ENCODE assay signal across 10 cellular contexts in genomic region chr22:30267382-30268302, GRCh38. TPM values are rescaled to one million over a fixed set of nuclear protein-coding genes. Genes with fewer than 3 reads are reported as not detected.
DNase-seq lines count a peak whose midpoint lies in the region; ATAC-seq and TF ChIP-seq lines count a peak whose summit lies in the region.
"Had no signal": no experiment of that assay in that cellular context is flagged by ENCODE, and none has a peak within 500 bp of the region (broad histone marks: within the 10 kb centered on the region; RNA-seq: fewer than 3 reads in every experiment).

No MANE protein-coding gene starts in this region.

- TF ChIP-seq POLR2A in right lobe of liver (IDR thresholded peaks at IDR 0.05), result no peak

- H3K4me1 ChIP-seq in right lobe of liver, result no peaks in the 10 kb centered on the region

- peak; percentile 53 for DNase-seq in stimulated activated CD4-positive, alpha-beta T cell treated with anti-CD3 and anti-CD28 coated beads, Interleukin-2, amount 100 ng/mL, for 4 hours (ENCODE audit: low read depth)
- no peak for DNase-seq in stimulated activated CD4-positive, alpha-beta T cell treated with anti-CD3 and anti-CD28 coated beads, Interleukin-12 subunit alpha, Interleukin-12 subunit beta, amount 100 ng/mL, for 4 hours
- DNase-seq in activated T-cell treated with anti-CD3 and anti-CD28 coated beads, Interleukin-2, amount 50 U/mL, for 24 hours, result peak; percentile 63
- DNase-seq in right lobe of liver, result peak in 1 of 3 donors; percentile 56
- DNase-seq in NCI-H2081 treated with DMSO at 0.1 percent for 48 hours (lab: John Stamatoyannopoulos, UW), result no peak
- no peak for DNase-seq in NCI-H2227 treated with DMSO at 0.1 percent for 48 hours (lab: John Stamatoyannopoulos, UW)

- no peak for TF ChIP-seq CTCF in right lobe of liver (IDR thresholded peaks at IDR 0.05)

- no peaks in the 10 kb centered on the region for H3K27me3 Mint-ChIP-seq in activated T-cell treated with anti-CD3 and anti-CD28 coated beads, Interleukin-2, amount 50 U/mL, for 24 hours

- H3K27ac ChIP-seq in right lobe of liver, result peak overlapping the region in 2 of 3 donors; percentile 59 to 65

- ATAC-seq in right lobe of liver (peak in 1 of 4 donors; percentile 16), HG03095 (IDR thresholded peaks at IDR 0.05; ENCODE audit: unreplicated experiment) (no peak), GM19351 (IDR thresholded peaks at IDR 0.05; ENCODE audit: unreplicated experiment) (no peak)

- no peaks in the 10 kb centered on the region for H3K9me3 Mint-ChIP-seq in activated T-cell treated with anti-CD3 and anti-CD28 coated beads, Interleukin-2, amount 50 U/mL, for 24 hours

- 43% methylated on average over 3 of the region's 14 CpGs for WGBS in right lobe of liver (ENCODE audit: insufficient coverage, low coverage, low lambda C conversion rate, missing lambda C conversion rate)

- no peaks in the 10 kb centered on the region for H3K36me3 ChIP-seq in right lobe of liver

- H3K4me3 ChIP-seq in right lobe of liver, result peak overlapping the region in 1 of 3 donors; percentile 37

- H3K36me3 Mint-ChIP-seq in activated T-cell treated with anti-CD3 and anti-CD28 coated beads, Interleukin-2, amount 50 U/mL, for 24 hours (ENCODE audit: low read depth), result peaks cover 77% of the 10 kb centered on the region

- intact Hi-C loops in right lobe of liver (cut with DNase I), result loop anchor here (5.0 to 10.0 kb wide), 2 partner anchors 115 to 117 kb away; partner anchors contain the start of gene RNF215 (in 1 of the 2)

- peaks cover 50% of the 10 kb centered on the region for H3K4me1 Mint-ChIP-seq in activated T-cell treated with anti-CD3 and anti-CD28 coated beads, Interleukin-2, amount 50 U/mL, for 24 hours (ENCODE audit: low read depth)

- no peaks in the 10 kb centered on the region for H3K27me3 ChIP-seq in right lobe of liver

- no peaks in the 10 kb centered on the region for H3K9me3 ChIP-seq in right lobe of liver

- peak overlapping the region; percentile 99 for H3K27ac Mint-ChIP-seq in activated T-cell treated with anti-CD3 and anti-CD28 coated beads, Interleukin-2, amount 50 U/mL, for 24 hours

- H3K4me3 Mint-ChIP-seq in activated T-cell treated with anti-CD3 and anti-CD28 coated beads, Interleukin-2, amount 50 U/mL, for 24 hours, result peak overlapping the region; percentile 94

RNA-seq across cellular contexts. Expression of gene OSM, which starts 1.0 kb away (rescaled TPM):
- total RNA-seq in right lobe of liver, result under 1 TPM in 4 of 6 experiments, not detected in 2; 0.10 to 0.75 (median 0.19) TPM
- total RNA-seq: fibroblast of lung, myocyte had no signal

RNA-seq across cellular contexts. Expression of gene LIF, which starts 21.1 kb away (rescaled TPM):
- 1 to 10 TPM in 3 of 6 experiments, under 1 TPM in 1, not detected in 2; 0.15 to 2.0 (median 1.6) TPM for total RNA-seq in right lobe of liver

RNA-seq across cellular contexts. Expression of gene CASTOR1, which starts 21.7 kb away (rescaled TPM):
- 1 to 10 TPM in 5 of 6 experiments, under 1 TPM in 1; 0.86 to 8.6 (median 4.0) TPM for total RNA-seq in right lobe of liver

RNA-seq across cellular contexts. Expression of gene TBC1D10A, which starts 59.1 kb away (rescaled TPM):
- 10 to 100 TPM in 3 of 6 experiments, 1 to 10 TPM in 3; 6.6 to 12.6 (median 10.0) TPM for total RNA-seq in right lobe of liver

Comparison
In these comparisons a context has a peak if more than half of its experiments do, and no peak if none do; other contexts are left out.
1. DNase-seq: peak in stimulated activated CD4-positive, alpha-beta T cell treated with anti-CD3 and anti-CD28 coated beads, Interleukin-2, amount 100 ng/mL, for 4 hours (single experiment) and activated T-cell treated with anti-CD3 and anti-CD28 coated beads, Interleukin-2, amount 50 U/mL, for 24 hours (single experiment); none in stimulated activated CD4-positive, alpha-beta T cell treated with anti-CD3 and anti-CD28 coated beads, Interleukin-12 subunit alpha, Interleukin-12 subunit beta, amount 100 ng/mL, for 4 hours (single experiment), NCI-H2081 treated with DMSO at 0.1 percent for 48 hours (single experiment) and NCI-H2227 treated with DMSO at 0.1 percent for 48 hours (single experiment).